ENCODE assay signal across 13 cellular contexts in genomic region chr14:103231376-103232019, GRCh38.
DNase-seq lines count a peak whose midpoint lies in the region; ATAC-seq and TF ChIP-seq lines count a peak whose summit lies in the region.
"Had no signal": no experiment of that assay in that cellular context is flagged by ENCODE, and none has a peak within 500 bp of the region (broad histone marks: within the 10 kb centered on the region; RNA-seq: fewer than 3 reads in every experiment).

No MANE protein-coding gene starts in this region.

- H3K36me3 Mint-ChIP-seq in CD8-positive, alpha-beta T cell: no peaks in the 10 kb centered on the region

- no peak overlapping the region for H4K8ac ChIP-seq in neuronal stem cell (ENCODE audit: low read depth, low read length)

- no peak overlapping the region for H2AFZ ChIP-seq in neuronal stem cell (ENCODE audit: low read length)

- no peak overlapping the region for H3K4me3 Mint-ChIP-seq in CD8-positive, alpha-beta T cell
- H3K4me3 Mint-ChIP-seq: B cell; CD4-positive, alpha-beta T cell had no signal

- peak overlapping the region; percentile 36 for H3K18ac ChIP-seq in neuronal stem cell (ENCODE audit: low read length)

- H3K4me1 Mint-ChIP-seq in CD8-positive, alpha-beta T cell (ENCODE audit: low read depth): no peaks in the 10 kb centered on the region
- H3K4me1 Mint-ChIP-seq: B cell had no signal

- peak; percentile 75 for DNase-seq in cardiac septum (ENCODE audit: low spot score)
- no peak for DNase-seq in Right ventricle myocardium inferior (ENCODE audit: missing footprints)
- no peak for DNase-seq in RWPE1 (ENCODE audit: low spot score)
- DNase-seq in neuronal stem cell (ENCODE audit: low spot score): no peak
- DNase-seq in adrenal gland: no peak
- no peak for DNase-seq in CD8-positive, alpha-beta T cell
- DNase-seq: C1 segment of cervical spinal cord; CD4-positive, alpha-beta T cell; DMS79; IMR-90 had no signal

- no peak overlapping the region for H3K14ac ChIP-seq in neuronal stem cell (ENCODE audit: low read length)

- CTCF ChIA-PET in RWPE1 (lab: Yijun Ruan, JAX): no interaction called here
- CTCF ChIA-PET in CD8-positive, alpha-beta T cell (lab: Charles Lee): no interaction called here

- TF ChIP-seq CTCF in RWPE1 (conservative IDR thresholded peaks at IDR 0.05; ENCODE audit: low read depth) (no peak), adrenal gland (IDR thresholded peaks at IDR 0.05) (no peak)
- TF ChIP-seq CTCF in CD8-positive, alpha-beta T cell (IDR thresholded peaks at IDR 0.05): no peak

- H3K27ac ChIP-seq in RWPE1 (peak overlapping the region; percentile 49; the same call in 1 of the 2 replicates), neuronal stem cell (replicated peaks; ENCODE audit: low read length) (no peak overlapping the region), adrenal gland (no peak overlapping the region)
- no peak overlapping the region for H3K27ac ChIP-seq in CD8-positive, alpha-beta T cell (ENCODE audit: low read depth, low read length)

- H3K9me3 Mint-ChIP-seq in CD8-positive, alpha-beta T cell: no peaks in the 10 kb centered on the region

- peaks cover 0 to 3% of the 10 kb centered on the region in 2 donors for H3K4me1 ChIP-seq in neuronal stem cell (ENCODE audit: control insufficient read depth in 2 of 2, insufficient read depth in 1 of 2, low read depth in 1 of 2, low read length in 2 of 2)
- no peaks in the 10 kb centered on the region for H3K4me1 ChIP-seq in adrenal gland (replicated peaks in 1 of 2)
- H3K4me1 ChIP-seq in CD8-positive, alpha-beta T cell (ENCODE audit: insufficient read depth, low read length): no peaks in the 10 kb centered on the region

- peaks cover 22% of the 10 kb centered on the region for H3K27me3 Mint-ChIP-seq in CD8-positive, alpha-beta T cell (ENCODE audit: low read depth)

- H3K4me3 ChIP-seq in neuronal stem cell (ENCODE audit: low read length in 2 of 2) (no peak overlapping the region), adrenal gland (no peak overlapping the region)
- H3K4me3 ChIP-seq in CD8-positive, alpha-beta T cell (ENCODE audit: low read depth, low read length): no peak overlapping the region
- H3K4me3 ChIP-seq: GM12878 had no signal

- no peak overlapping the region for H3K4ac ChIP-seq in neuronal stem cell (ENCODE audit: low read length)

- H3K9ac ChIP-seq in neuronal stem cell (ENCODE audit: low read depth, low read length, poor library complexity): no peak overlapping the region

- H3K79me1 ChIP-seq in neuronal stem cell (ENCODE audit: low read depth, low read length): peaks cover 2% of the 10 kb centered on the region

- no peak for ATAC-seq in Right ventricle myocardium inferior
- ATAC-seq in CD8-positive, alpha-beta T cell: no peak
- no peak for ATAC-seq in GM21723 (IDR thresholded peaks at IDR 0.05; ENCODE audit: unreplicated experiment)
- ATAC-seq: GM12878 had no signal

- intact Hi-C loops in cardiac septum (cut with DNase I): no loop called here
- intact Hi-C loops in Right ventricle myocardium inferior (cut with DNase I): no loop called here
- intact Hi-C loops in adrenal gland (cut with DNase I): no loop called here
- intact Hi-C loops in CD8-positive, alpha-beta T cell (cut with DNase I, micrococcal nuclease): no loop called here

- POLR2A ChIA-PET in RWPE1 (lab: Yijun Ruan, JAX; ENCODE audit: low non-redundant PET): no interaction called here
- POLR2A ChIA-PET in CD8-positive, alpha-beta T cell (lab: Charles Lee): no interaction called here

- H2BK5ac ChIP-seq in neuronal stem cell (ENCODE audit: low read length): peak overlapping the region; percentile 79

- H2AK5ac ChIP-seq in neuronal stem cell (ENCODE audit: low read depth, low read length): peak overlapping the region; percentile 33

- no peak overlapping the region for H3K4me2 ChIP-seq in neuronal stem cell (ENCODE audit: insufficient read depth, low read length, poor library complexity, severe bottlenecking)

- no peak overlapping the region for H4K91ac ChIP-seq in neuronal stem cell (ENCODE audit: low read depth, low read length, poor library complexity)

- peak overlapping the region; percentile 75 for H2BK15ac ChIP-seq in neuronal stem cell (ENCODE audit: low read length)

- H3K9me3 ChIP-seq in neuronal stem cell (replicated peaks in 1 of 2; ENCODE audit: control insufficient read depth in 2 of 2, insufficient read depth in 1 of 2, low read depth in 1 of 2, low read length in 2 of 2) (no peaks in the 10 kb centered on the region), adrenal gland (replicated peaks in 1 of 3) (no peaks in the 10 kb centered on the region)
- no peaks in the 10 kb centered on the region for H3K9me3 ChIP-seq in CD8-positive, alpha-beta T cell (ENCODE audit: low read length)

- no peaks in the 10 kb centered on the region for H3K36me3 ChIP-seq in neuronal stem cell (replicated peaks in 1 of 2; ENCODE audit: control insufficient read depth in 2 of 2, insufficient read depth in 2 of 2, low read length in 2 of 2)
- no peaks in the 10 kb centered on the region for H3K36me3 ChIP-seq in adrenal gland (replicated peaks in 1 of 2)
- H3K36me3 ChIP-seq in CD8-positive, alpha-beta T cell (ENCODE audit: insufficient read depth, low read length): no peaks in the 10 kb centered on the region

- peak overlapping the region; percentile 53 for H2BK12ac ChIP-seq in neuronal stem cell (ENCODE audit: low read length)

- H3K27me3 ChIP-seq in neuronal stem cell (ENCODE audit: control insufficient read depth in 3 of 3, insufficient read depth in 3 of 3, low read depth in 1 of 3, low read length in 3 of 3) (peaks cover 0 to 32% (median 0%) of the 10 kb centered on the region in 3 experiments), adrenal gland (no peaks in the 10 kb centered on the region)
- H3K27me3 ChIP-seq in CD8-positive, alpha-beta T cell (ENCODE audit: insufficient read depth, low read length): no peaks in the 10 kb centered on the region

- no peak overlapping the region for H3K27ac Mint-ChIP-seq in CD8-positive, alpha-beta T cell
- H3K27ac Mint-ChIP-seq: B cell; CD4-positive, alpha-beta T cell had no signal

- H3K23ac ChIP-seq in neuronal stem cell (ENCODE audit: low read depth, low read length, poor library complexity): no peak overlapping the region

- no peak for TF ChIP-seq POLR2A in adrenal gland (IDR thresholded peaks at IDR 0.05)

- no peak overlapping the region for H2BK120ac ChIP-seq in neuronal stem cell (ENCODE audit: low read depth, low read length)

- WGBS in neuronal stem cell (ENCODE audit: extremely low coverage in 2 of 2, insufficient read length in 2 of 2, insufficient replicate concordance in 1 of 2), 2 donors: no CpG with 5 or more reads among the region's 22 CpGs
- 85 to 94% (median 93%) methylated on average over 12 to 22 of the region's 22 CpGs for WGBS in adrenal gland, 4 donors
